In genomic region chr5:173919443-173919842, GRCh38 we compare ENCODE assay signal across 1 cellular context.
TF ChIP-seq lines count a peak whose summit lies in the region.

No MANE protein-coding gene starts in this region.

TF ChIP-seq in GM12878, 131 proteins besides CTCF, POLR2A, EP300 and RAD21 (continued from another document):
- TF ChIP-seq E2F4 (IDR thresholded peaks at IDR 0.05; ENCODE audit: low read depth, low read length) (no peak), ATF2 (IDR thresholded peaks at IDR 0.05; ENCODE audit: low read length) (no peak), HDAC6 (IDR thresholded peaks at IDR 0.05; ENCODE audit: unreplicated experiment) (no peak), MTA3 (IDR thresholded peaks at IDR 0.05; ENCODE audit: borderline replicate concordance, low read length) (no peak), CUX1 (IDR thresholded peaks at IDR 0.05; ENCODE audit: insufficient replicate concordance, low read depth, low read length) (no peak), KLF5 (IDR thresholded peaks at IDR 0.05; ENCODE audit: partially characterized antibody) (no peak), NR2C2 (IDR thresholded peaks at IDR 0.05; ENCODE audit: borderline replicate concordance, control insufficient read depth, insufficient read length, low read depth) (no peak), JUNB (IDR thresholded peaks at IDR 0.05) (no peak), USF2 (IDR thresholded peaks at IDR 0.05; ENCODE audit: borderline replicate concordance, low read depth, low read length) (no peak), NR2F1 (conservative IDR thresholded peaks at IDR 0.05) (no peak), KAT2A (conservative IDR thresholded peaks at IDR 0.05; ENCODE audit: control insufficient read depth, low read depth, low read length) (no peak), HSF1 (IDR thresholded peaks at IDR 0.05; ENCODE audit: low read depth, low read length) (no peak), RAD51 (IDR thresholded peaks at IDR 0.05) (no peak), ZNF592 (IDR thresholded peaks at IDR 0.05) (no peak), ZNF384 (IDR thresholded peaks at IDR 0.05; ENCODE audit: borderline replicate concordance, low read depth, low read length) (no peak)
